Comparison of ENCODE assay signal across 12 cellular contexts in genomic region chr1:10779201-10779600, GRCh38. TPM values are rescaled to one million over a fixed set of nuclear protein-coding genes. Genes with fewer than 3 reads are reported as not detected.
A peak's percentile ranks its signal among the peaks of the same experiment; 100 is the strongest.
DNase-seq lines count a peak whose midpoint lies in the region; ATAC-seq, FAIRE-seq and TF ChIP-seq lines count a peak whose summit lies in the region.
"Had no signal": no experiment of that assay in that cellular context is flagged by ENCODE, and none has a peak within 500 bp of the region (broad histone marks: within the 10 kb centered on the region; RNA-seq: fewer than 3 reads in every experiment).

No MANE protein-coding gene starts in this region.

- H3K79me2 ChIP-seq in keratinocyte (ENCODE audit: control insufficient read depth, insufficient read depth, low read length) = peaks cover 27% of the 10 kb centered on the region
- H3K79me2 ChIP-seq: parathyroid adenoma had no signal

- no peaks in the 10 kb centered on the region for H4K20me1 ChIP-seq in keratinocyte (ENCODE audit: control insufficient read depth, extremely low read depth, insufficient read depth, low read length)

- H3K27ac ChIP-seq in C4-2B (peak overlapping the region; percentile 78), Peyer's patch (peak overlapping the region in 3 of 4 donors; percentile 76 to 93 (median 85)), keratinocyte (ENCODE audit: control insufficient read depth, insufficient read depth, low read length) (peak overlapping the region; percentile 95)
- H3K27ac ChIP-seq: parathyroid adenoma had no signal

- peak overlapping the region; percentile 83 for H2AFZ ChIP-seq in keratinocyte (ENCODE audit: control insufficient read depth, low read length)
- H2AFZ ChIP-seq: parathyroid adenoma had no signal

- H3K4me1 ChIP-seq in Peyer's patch (peaks cover 0 to 76% (median 2%) of the 10 kb centered on the region in 4 donors), keratinocyte (ENCODE audit: control insufficient read depth, extremely low read depth, insufficient read depth, low read length) (peaks cover 50% of the 10 kb centered on the region)
- H3K4me1 ChIP-seq: parathyroid adenoma had no signal

- DNase-seq in NB4 (ENCODE audit: low read depth) = peak; percentile 83
- peak in 2 of 3 donors; percentile 80 to 86 for DNase-seq in Peyer's patch
- peak; percentile 61 for DNase-seq in keratinocyte (ENCODE audit: low read depth, low spot score)
- DNase-seq in activated gamma-delta T cell (lab: John Stamatoyannopoulos, UW) = no peak
- DNase-seq in activated CD8-positive, alpha-beta memory T cell treated with anti-CD3 and anti-CD28 coated beads, Interleukin-2, amount 50 U/mL, for 4 hours = no peak
- DNase-seq: activated B cell treated with CpG ODN at 0.5 μM for 24 hours; effector memory CD8-positive, alpha-beta T cell had no signal

- H3K4me2 ChIP-seq in keratinocyte (ENCODE audit: control insufficient read depth, extremely low read depth, insufficient read depth, low read depth, low read length) = peak overlapping the region; percentile 90

- H3K36me3 ChIP-seq in Peyer's patch = no peaks in the 10 kb centered on the region
- H3K36me3 ChIP-seq in keratinocyte (ENCODE audit: control insufficient read depth in 2 of 2, extremely low read depth in 1 of 2, insufficient read depth in 2 of 2, low read length in 2 of 2) = peaks cover 0 to 2% of the 10 kb centered on the region in 2 experiments

- H3K9me3 ChIP-seq in Peyer's patch (no peaks in the 10 kb centered on the region), keratinocyte (ENCODE audit: control insufficient read depth, low read depth, low read length) (no peaks in the 10 kb centered on the region)

- no peaks in the 10 kb centered on the region for H3K9me1 ChIP-seq in keratinocyte (ENCODE audit: control insufficient read depth, extremely low read depth, insufficient read depth, low read length)

- TF ChIP-seq CTCF in C4-2B (conservative IDR thresholded peaks at IDR 0.05) = no peak
- TF ChIP-seq CTCF in NB4 (IDR thresholded peaks at IDR 0.05; ENCODE audit: low read depth, low read length) = no peak
- no peak for TF ChIP-seq CTCF in Peyer's patch (IDR thresholded peaks at IDR 0.05)
- TF ChIP-seq CTCF in keratinocyte (optimal IDR thresholded peaks at IDR 0.05 in 1 of 3, IDR thresholded peaks at IDR 0.05 in 1 of 3, conservative IDR thresholded peaks at IDR 0.05 in 1 of 3; ENCODE audit: extremely low read depth in 1 of 3, insufficient read depth in 2 of 3, low read length in 3 of 3) = no peak

- H3K27me3 ChIP-seq in Peyer's patch (no peaks in the 10 kb centered on the region), keratinocyte (ENCODE audit: control insufficient read depth, extremely low read depth, insufficient read depth, low read length) (no peaks in the 10 kb centered on the region)

- ATAC-seq in GM21576 (IDR thresholded peaks at IDR 0.05; ENCODE audit: unreplicated experiment) (no peak), HG03025 (IDR thresholded peaks at IDR 0.05; ENCODE audit: low FRiP score, unreplicated experiment) (no peak)
- ATAC-seq: effector memory CD8-positive, alpha-beta T cell had no signal

- no peak for FAIRE-seq in keratinocyte (lab: Jason Lieb, UNC)
- FAIRE-seq: GM12892 had no signal

- dilution Hi-C loops in keratinocyte (cut with MboI; ENCODE audit: extremely low pct_ligation_motif_present, low sequenced_read_pairs) = no loop called here

- TF ChIP-seq POLR2A in NB4 (IDR thresholded peaks at IDR 0.05; ENCODE audit: extremely low read depth, insufficient read length) = no peak
- TF ChIP-seq POLR2A in Peyer's patch (IDR thresholded peaks at IDR 0.05) = peak in 1 of 2 donors; percentile 43

- H3K9ac ChIP-seq in keratinocyte (ENCODE audit: control insufficient read depth, extremely low read depth, insufficient read depth, low read length) = peak overlapping the region; percentile 84
- H3K9ac ChIP-seq: parathyroid adenoma had no signal

- no peak overlapping the region for H3K4me3 ChIP-seq in NB4 (ENCODE audit: low read depth, low read length)
- peak overlapping the region in 1 of 4 donors; percentile 30 for H3K4me3 ChIP-seq in Peyer's patch
- peak overlapping the region in 2 of 3 experiments; percentile 38 to 58 for H3K4me3 ChIP-seq in keratinocyte (ENCODE audit: control insufficient read depth in 2 of 3, extremely low read depth in 1 of 3, insufficient read depth in 2 of 3, low read depth in 1 of 3, low read length in 3 of 3)

RNA-seq across cellular contexts. Expression of gene CASZ1, which starts 17.2 kb away (rescaled TPM):
- 100 to 1,000 TPM in 3 of 4 donors, 10 to 100 TPM in 1; 87.5 to 165 (median 137) TPM for total RNA-seq in Peyer's patch
- polyA plus RNA-seq in keratinocyte = 2.8 to 5.0 TPM (median 4.4 TPM) in 3 replicates
- polyA plus RNA-seq in keratinocyte (2011; ENCODE audit: low read depth) = 66.1 TPM
- polyA plus RNA-seq in keratinocyte (2011; cell fraction: cytosol; rRNA removed) = 2.4 and 4.8 TPM in 2 replicates
- polyA plus RNA-seq in keratinocyte (2011; cell fraction: nucleus; rRNA removed) = 18.6 and 23.7 TPM in 2 replicates
- polyA plus RNA-seq in keratinocyte (2012; ENCODE audit: low replicate concordance) = 5.9 and 27.8 TPM in 2 replicates
- 5.2 to 17.9 TPM (median 7.7 TPM) in 3 replicates for polyA minus RNA-seq in keratinocyte
- polyA minus RNA-seq in keratinocyte (2011; cell fraction: cytosol; rRNA and poly(A)+ RNA removed) = 9.6 TPM
- 17.5 and 18.8 TPM in 2 replicates for polyA minus RNA-seq in keratinocyte (2011; cell fraction: nucleus; rRNA and poly(A)+ RNA removed)

Comparison
In these comparisons a context has a peak if more than half of its experiments do, and no peak if none do; other contexts are left out.
1. DNase-seq: peak in NB4 (single experiment), Peyer's patch (2 of 3) and keratinocyte (single experiment); none in activated gamma-delta T cell (single experiment) and activated CD8-positive, alpha-beta memory T cell treated with anti-CD3 and anti-CD28 coated beads, Interleukin-2, amount 50 U/mL, for 4 hours (single experiment).
2. Peak in every context shown above with its lines, with median percentiles within 50 percentile points of each other: H3K27ac ChIP-seq.